Comparison of ENCODE assay signal across 14 cellular contexts in genomic region chr21:42530167-42530518, GRCh38. TPM values are rescaled to one million over a fixed set of nuclear protein-coding genes. Genes with fewer than 3 reads are reported as not detected.
DNase-seq lines count a peak whose midpoint lies in the region; TF ChIP-seq lines count a peak whose summit lies in the region.
"Had no signal": no experiment of that assay in that cellular context is flagged by ENCODE, and none has a peak within 500 bp of the region (broad histone marks: within the 10 kb centered on the region; RNA-seq: fewer than 3 reads in every experiment).

No MANE protein-coding gene starts in this region.

- no peak overlapping the region for H3K18ac ChIP-seq in mesendoderm (ENCODE audit: low read length)

- H3K27ac ChIP-seq in sigmoid colon (no peak overlapping the region), mesendoderm (ENCODE audit: low read depth, low read length) (no peak overlapping the region)
- H3K27ac ChIP-seq: cardiac muscle cell had no signal

- H3K36me3 ChIP-seq in sigmoid colon (peaks cover 0 to 2% (median 0%) of the 10 kb centered on the region in 4 donors), mesendoderm (ENCODE audit: control insufficient read depth, insufficient read depth, low read length) (no peaks in the 10 kb centered on the region), H7 (replicated peaks; ENCODE audit: control insufficient read depth, insufficient read depth, low read length) (peaks cover 2% of the 10 kb centered on the region)
- H3K36me3 ChIP-seq: adrenal gland, cardiac muscle cell had no signal

- WGBS in sigmoid colon, 2 donors = 87 to 91% methylated on average over 5 of the region's 5 CpGs
- WGBS in mesendoderm (ENCODE audit: extremely low coverage, insufficient coverage, low lambda C conversion rate) = no CpG with 5 or more reads among the region's 5 CpGs

- H3K56ac ChIP-seq in mesendoderm (ENCODE audit: low read length) = no peak overlapping the region

- H2AK5ac ChIP-seq in mesendoderm (ENCODE audit: low read length) = no peak overlapping the region

- H3K4me3 ChIP-seq in sigmoid colon (no peak overlapping the region), mesendoderm (ENCODE audit: low read length) (no peak overlapping the region), H7 (ENCODE audit: insufficient read depth, low read depth, low read length) (no peak overlapping the region)
- H3K4me3 ChIP-seq: adrenal gland, cardiac muscle cell, lower lobe of right lung had no signal

- peaks cover 28% of the 10 kb centered on the region for H3K36me3 Mint-ChIP-seq in activated T-helper 1 cell treated with anti-CD3 and anti-CD28 coated beads, Interleukin-12 subunit alpha, Interleukin-12 subunit beta, Interleukin-2, Interleukin-4 antibody, amounts not matched to agents 30 ng/mL and 10 ng/mL and 1 ng/mL, durations not matched to agents 14 hours and 24 hours and 36 hours (ENCODE audit: low read depth)

- no peak overlapping the region for H2BK15ac ChIP-seq in mesendoderm (replicated peaks; ENCODE audit: low read depth)

- no peaks in the 10 kb centered on the region for H3K27me3 ChIP-seq in sigmoid colon
- no peaks in the 10 kb centered on the region for H3K27me3 ChIP-seq in mesendoderm (ENCODE audit: insufficient read depth, low read length, poor library complexity)
- no peaks in the 10 kb centered on the region for H3K27me3 ChIP-seq in H7 (ENCODE audit: control insufficient read depth, insufficient read depth, low read length)
- H3K27me3 ChIP-seq: adrenal gland, cardiac muscle cell had no signal

- TF ChIP-seq EP300 in sigmoid colon (IDR thresholded peaks at IDR 0.05) = no peak

- no peak for TF ChIP-seq POLR2A in sigmoid colon (IDR thresholded peaks at IDR 0.05)

- no peak overlapping the region for H3K23ac ChIP-seq in mesendoderm (ENCODE audit: low read length)

- H4K5ac ChIP-seq in mesendoderm (ENCODE audit: low read length) = no peak overlapping the region

- H3K9ac ChIP-seq in mesendoderm (ENCODE audit: low read length) = no peak overlapping the region

- no peak overlapping the region for H2BK5ac ChIP-seq in mesendoderm (ENCODE audit: low read length)

- H3K27me3 Mint-ChIP-seq in activated T-helper 1 cell treated with anti-CD3 and anti-CD28 coated beads, Interleukin-12 subunit alpha, Interleukin-12 subunit beta, Interleukin-2, Interleukin-4 antibody, amounts not matched to agents 30 ng/mL and 10 ng/mL and 1 ng/mL, durations not matched to agents 14 hours and 24 hours and 36 hours (ENCODE audit: insufficient read depth) = no peaks in the 10 kb centered on the region

- H3K4ac ChIP-seq in mesendoderm (ENCODE audit: low read depth, low read length) = no peak overlapping the region

- H3K4me1 ChIP-seq in sigmoid colon (peaks cover 0 to 26% (median 20%) of the 10 kb centered on the region in 4 donors), mesendoderm (ENCODE audit: control insufficient read depth, low read depth, low read length) (peaks cover 2% of the 10 kb centered on the region)

- no peaks in the 10 kb centered on the region for H3K9me3 ChIP-seq in sigmoid colon
- H3K9me3 ChIP-seq: adrenal gland, lower lobe of right lung had no signal

- no peak overlapping the region for H3K4me3 Mint-ChIP-seq in activated T-helper 1 cell treated with anti-CD3 and anti-CD28 coated beads, Interleukin-12 subunit alpha, Interleukin-12 subunit beta, Interleukin-2, Interleukin-4 antibody, amounts not matched to agents 30 ng/mL and 10 ng/mL and 1 ng/mL, durations not matched to agents 14 hours and 24 hours and 36 hours
- H3K4me3 Mint-ChIP-seq: HFFc6 had no signal

- intact Hi-C loops in activated T-helper 1 cell treated with anti-CD3 and anti-CD28 coated beads, Interleukin-12 subunit alpha, Interleukin-12 subunit beta, Interleukin-2, Interleukin-4 antibody, amounts not matched to agents 30 ng/mL and 10 ng/mL and 1 ng/mL, durations not matched to agents 14 hours and 24 hours and 36 hours (cut with micrococcal nuclease) = no loop called here
- intact Hi-C loops in sigmoid colon (cut with DNase I) = no loop called here

- no peaks in the 10 kb centered on the region for H3K9me3 Mint-ChIP-seq in activated T-helper 1 cell treated with anti-CD3 and anti-CD28 coated beads, Interleukin-12 subunit alpha, Interleukin-12 subunit beta, Interleukin-2, Interleukin-4 antibody, amounts not matched to agents 30 ng/mL and 10 ng/mL and 1 ng/mL, durations not matched to agents 14 hours and 24 hours and 36 hours

- DNase-seq in activated effector memory CD4-positive, alpha-beta T cell treated with anti-CD3 and anti-CD28 coated beads, Interleukin-2, amount 50 U/mL, for 16 hours = peak; percentile 64
- DNase-seq in activated effector memory CD4-positive, alpha-beta T cell treated with Interleukin-2 at 50 U/mL for 16 hours = no peak
- DNase-seq in COLO668 (lab: John Stamatoyannopoulos, UW; ENCODE audit: unreplicated experiment) = peak; percentile 61
- no peak for DNase-seq in activated T-helper 1 cell treated with anti-CD3 and anti-CD28 coated beads, Interleukin-12 subunit alpha, Interleukin-12 subunit beta, Interleukin-2, Interleukin-4 antibody, amounts not matched to agents 30 ng/mL and 10 ng/mL and 1 ng/mL, durations not matched to agents 14 hours and 24 hours and 36 hours (ENCODE audit: low spot score)
- peak; percentile 18 for DNase-seq in sigmoid colon
- no peak for DNase-seq in mesendoderm
- DNase-seq in H7 = no peak
- DNase-seq in SW480 (ENCODE audit: low spot score) = no peak
- DNase-seq: HFFc6, lower lobe of right lung, NCI-H146 had no signal

- H2BK120ac ChIP-seq in mesendoderm (ENCODE audit: low read depth, low read length) = no peak overlapping the region

- H3K79me1 ChIP-seq in mesendoderm (ENCODE audit: low read length) = no peaks in the 10 kb centered on the region

- no peak overlapping the region for H4K8ac ChIP-seq in mesendoderm (ENCODE audit: low read depth, low read length)

- no peak overlapping the region for H3K4me2 ChIP-seq in mesendoderm (ENCODE audit: low read length)

- H3K79me2 ChIP-seq in mesendoderm (ENCODE audit: control insufficient read depth, insufficient read depth, low read length) = no peaks in the 10 kb centered on the region

- no peak for TF ChIP-seq CTCF in sigmoid colon (IDR thresholded peaks at IDR 0.05)

- H3K27ac Mint-ChIP-seq in activated T-helper 1 cell treated with anti-CD3 and anti-CD28 coated beads, Interleukin-12 subunit alpha, Interleukin-12 subunit beta, Interleukin-2, Interleukin-4 antibody, amounts not matched to agents 30 ng/mL and 10 ng/mL and 1 ng/mL, durations not matched to agents 14 hours and 24 hours and 36 hours = peak overlapping the region; percentile 63
- H3K27ac Mint-ChIP-seq: HFFc6 had no signal

- peaks cover 45% of the 10 kb centered on the region for H3K4me1 Mint-ChIP-seq in activated T-helper 1 cell treated with anti-CD3 and anti-CD28 coated beads, Interleukin-12 subunit alpha, Interleukin-12 subunit beta, Interleukin-2, Interleukin-4 antibody, amounts not matched to agents 30 ng/mL and 10 ng/mL and 1 ng/mL, durations not matched to agents 14 hours and 24 hours and 36 hours (ENCODE audit: low read depth)

RNA-seq across cellular contexts. Expression of gene SLC37A1, which starts 16.5 kb away (rescaled TPM):
- total RNA-seq in activated T-helper 1 cell treated with anti-CD3 and anti-CD28 coated beads, Interleukin-12 subunit alpha, Interleukin-12 subunit beta, Interleukin-2, Interleukin-4 antibody, amounts not matched to agents 30 ng/mL and 10 ng/mL and 1 ng/mL, durations not matched to agents 14 hours and 24 hours and 36 hours = 21.9 and 25.0 TPM in 2 replicates
- total RNA-seq in sigmoid colon = 1 to 10 TPM; 2.3 to 7.8 (median 5.0) TPM
- 10 to 100 TPM; 21.0 to 98.5 (median 31.2) TPM for polyA plus RNA-seq in sigmoid colon
- polyA plus RNA-seq in mesendoderm (2013, experiment 1 of 2) = 15.0 TPM
- 16.0 TPM for polyA plus RNA-seq in mesendoderm (2013, experiment 2 of 2)
- 5.7 and 8.2 TPM in 2 replicates for total RNA-seq in H7 (2014; rRNA removed; shearing (Covaris generic))
- total RNA-seq: HFFc6 had no signal

RNA-seq across cellular contexts. Expression of gene RSPH1, which starts 34.1 kb away (rescaled TPM):
- total RNA-seq in activated T-helper 1 cell treated with anti-CD3 and anti-CD28 coated beads, Interleukin-12 subunit alpha, Interleukin-12 subunit beta, Interleukin-2, Interleukin-4 antibody, amounts not matched to agents 30 ng/mL and 10 ng/mL and 1 ng/mL, durations not matched to agents 14 hours and 24 hours and 36 hours = not detected in 2 replicates
- 1 to 10 TPM in 2 of 4 donors, not detected in 2; 1.2 TPM for total RNA-seq in sigmoid colon
- 10 to 100 TPM in 1 of 3 donors, 1 to 10 TPM in 2; 3.0 to 13.4 (median 8.8) TPM for polyA plus RNA-seq in sigmoid colon
- polyA plus RNA-seq in mesendoderm (2013, experiment 1 of 2) = 0.27 TPM
- polyA plus RNA-seq in mesendoderm (2013, experiment 2 of 2) = 0.25 TPM
- 0.15 TPM in 1 of 2 replicates, not detected in the other for total RNA-seq in H7 (2014; rRNA removed; shearing (Covaris generic))
- total RNA-seq: glomerular endothelial cell, HFFc6 had no signal

Comparison
In these comparisons a context has a peak if more than half of its experiments do, and no peak if none do; other contexts are left out.
1. DNase-seq: peak in activated effector memory CD4-positive, alpha-beta T cell treated with anti-CD3 and anti-CD28 coated beads, Interleukin-2, amount 50 U/mL, for 16 hours (single experiment), COLO668 (single experiment) and sigmoid colon (single experiment); none in activated effector memory CD4-positive, alpha-beta T cell treated with Interleukin-2 at 50 U/mL for 16 hours (single experiment), activated T-helper 1 cell treated with anti-CD3 and anti-CD28 coated beads, Interleukin-12 subunit alpha, Interleukin-12 subunit beta, Interleukin-2, Interleukin-4 antibody, amounts not matched to agents 30 ng/mL and 10 ng/mL and 1 ng/mL, durations not matched to agents 14 hours and 24 hours and 36 hours (single experiment), mesendoderm (single experiment), H7 (single experiment) and SW480 (single experiment).